Comparison of ENCODE assay signal across 11 cellular contexts in genomic region chr5:132877938-132878337, GRCh38. TPM values are rescaled to one million over a fixed set of nuclear protein-coding genes. Genes with fewer than 3 reads are reported as not detected.
DNase-seq lines count a peak whose midpoint lies in the region; ATAC-seq, FAIRE-seq and TF ChIP-seq lines count a peak whose summit lies in the region.
"Had no signal": no experiment of that assay in that cellular context is flagged by ENCODE, and none has a peak within 500 bp of the region (broad histone marks: within the 10 kb centered on the region; RNA-seq: fewer than 3 reads in every experiment).

No MANE protein-coding gene starts in this region.

- CTCF ChIA-PET in activated CD4-positive, alpha-beta memory T cell treated with anti-CD3 and anti-CD28 coated beads for 36 hours (lab: Charles Lee), result interaction anchor here (1.8 kb wide), 1 partner anchor 14 kb away, joined by 6 read pairs; no protein-coding TSS in a partner anchor

- no peaks in the 10 kb centered on the region for H3K27me3 ChIP-seq in heart left ventricle

- H3K27ac Mint-ChIP-seq in stimulated activated naive B cell treated with anti-CD40 and anti-IgM and Interleukin-4, amounts not matched to agents 10 μg/mL and 1 μg/mL and 100 μg/mL, for 72 hours, result peak overlapping the region; percentile 20
- no peak overlapping the region for H3K27ac Mint-ChIP-seq in activated CD4-positive, alpha-beta memory T cell treated with anti-CD3 and anti-CD28 coated beads for 36 hours
- H3K27ac Mint-ChIP-seq: nephron progenitor cell had no signal

- FAIRE-seq in RCC 7860 (lab: Jason Lieb, UNC), result no peak

- H3K27me3 Mint-ChIP-seq in stimulated activated naive B cell treated with anti-CD40 and anti-IgM and Interleukin-4, amounts not matched to agents 10 μg/mL and 1 μg/mL and 100 μg/mL, for 72 hours, result no peaks in the 10 kb centered on the region
- no peaks in the 10 kb centered on the region for H3K27me3 Mint-ChIP-seq in activated CD4-positive, alpha-beta memory T cell treated with anti-CD3 and anti-CD28 coated beads for 36 hours

- intact Hi-C loops in heart left ventricle (cut with DNase I), result no loop called here
- intact Hi-C loops in activated CD4-positive, alpha-beta memory T cell treated with anti-CD3 and anti-CD28 coated beads for 36 hours (cut with micrococcal nuclease), result no loop called here

- peaks cover 0 to 36% (median 14%) of the 10 kb centered on the region in 12 donors for H3K4me1 ChIP-seq in heart left ventricle

- H3K4me3 ChIP-seq in heart left ventricle, result no peak overlapping the region

- WGBS in heart left ventricle, 4 donors, result 42 to 46% (median 43%) methylated on average over 3 of the region's 3 CpGs

- no peaks in the 10 kb centered on the region for H3K9me3 Mint-ChIP-seq in stimulated activated naive B cell treated with anti-CD40 and anti-IgM and Interleukin-4, amounts not matched to agents 10 μg/mL and 1 μg/mL and 100 μg/mL, for 72 hours
- H3K9me3 Mint-ChIP-seq in activated CD4-positive, alpha-beta memory T cell treated with anti-CD3 and anti-CD28 coated beads for 36 hours, result no peaks in the 10 kb centered on the region
- H3K9me3 Mint-ChIP-seq: nephron progenitor cell had no signal

- no peaks in the 10 kb centered on the region for H3K9me3 ChIP-seq in heart left ventricle

- H3K36me3 ChIP-seq in heart left ventricle, result peaks cover 0 to 84% (median 71%) of the 10 kb centered on the region in 9 donors

- POLR2A ChIA-PET in activated CD4-positive, alpha-beta memory T cell treated with anti-CD3 and anti-CD28 coated beads for 36 hours (lab: Charles Lee), result interaction anchor here (1.8 kb wide), 1 partner anchor 11 kb away, joined by 4 read pairs; no protein-coding TSS in a partner anchor

- no peak for TF ChIP-seq CTCF in heart left ventricle (IDR thresholded peaks at IDR 0.05)

- H3K36me3 Mint-ChIP-seq in stimulated activated naive B cell treated with anti-CD40 and anti-IgM and Interleukin-4, amounts not matched to agents 10 μg/mL and 1 μg/mL and 100 μg/mL, for 72 hours, result peaks cover 18 to 35% of the 10 kb centered on the region in 2 donors
- H3K36me3 Mint-ChIP-seq in activated CD4-positive, alpha-beta memory T cell treated with anti-CD3 and anti-CD28 coated beads for 36 hours, result peaks cover 19% of the 10 kb centered on the region

- peak overlapping the region in 9 of 12 donors; percentile 3 to 63 (median 26) for H3K27ac ChIP-seq in heart left ventricle

- peak; percentile 85 to 92 (median 88) for ATAC-seq in heart left ventricle
- ATAC-seq in stimulated activated naive B cell treated with anti-CD40 and anti-IgM and Interleukin-4, amounts not matched to agents 10 μg/mL and 1 μg/mL and 100 μg/mL, for 72 hours (replicated peaks), result no peak

- H3K4me3 Mint-ChIP-seq in stimulated activated naive B cell treated with anti-CD40 and anti-IgM and Interleukin-4, amounts not matched to agents 10 μg/mL and 1 μg/mL and 100 μg/mL, for 72 hours, result no peak overlapping the region
- H3K4me3 Mint-ChIP-seq in activated CD4-positive, alpha-beta memory T cell treated with anti-CD3 and anti-CD28 coated beads for 36 hours, result no peak overlapping the region
- H3K4me3 Mint-ChIP-seq: nephron progenitor cell had no signal

- DNase-seq in NCI-H1417 (lab: John Stamatoyannopoulos, UW) (peak in 2 of 3 experiments; percentile 5 to 78), NCI-H1417 treated with DMSO at 0.1 percent for 48 hours (lab: John Stamatoyannopoulos, UW) (no peak), RCC 7860 (ENCODE audit: low spot score) (peak; percentile 74), heart left ventricle (peak in 4 of 5 donors; percentile 55 to 68 (median 60)), OCI-M1 (lab: John Stamatoyannopoulos, UW) (no peak), GF-D8 (lab: John Stamatoyannopoulos, UW) (no peak)
- no peak for DNase-seq in stimulated activated naive B cell treated with anti-CD40 and anti-IgM and Interleukin-4, amounts not matched to agents 10 μg/mL and 1 μg/mL and 100 μg/mL, for 72 hours
- DNase-seq in activated CD4-positive, alpha-beta memory T cell treated with anti-CD3 and anti-CD28 coated beads for 36 hours, result no peak
- DNase-seq: 8988T; activated CD4-positive, alpha-beta T cell treated with anti-CD3 and anti-CD28 coated beads for 48 hours; nephron progenitor cell had no signal

- no peak for TF ChIP-seq POLR2A in heart left ventricle (IDR thresholded peaks at IDR 0.05)

- peaks cover 0 to 2% of the 10 kb centered on the region in 2 donors for H3K4me1 Mint-ChIP-seq in stimulated activated naive B cell treated with anti-CD40 and anti-IgM and Interleukin-4, amounts not matched to agents 10 μg/mL and 1 μg/mL and 100 μg/mL, for 72 hours
- H3K4me1 Mint-ChIP-seq in activated CD4-positive, alpha-beta memory T cell treated with anti-CD3 and anti-CD28 coated beads for 36 hours (ENCODE audit: low read depth), result no peaks in the 10 kb centered on the region
- H3K4me1 Mint-ChIP-seq: nephron progenitor cell had no signal

RNA-seq across cellular contexts. Expression of gene LEAP2, which starts 4.5 kb away (rescaled TPM):
- total RNA-seq in heart left ventricle, result 1 to 10 TPM in 4 of 9 donors, under 1 TPM in 5; 0.16 to 1.9 (median 0.91) TPM
- polyA plus RNA-seq in heart left ventricle, result 1 to 10 TPM in 1 of 2 donors, under 1 TPM in 1; 0.37 to 2.0 TPM
- total RNA-seq in activated CD4-positive, alpha-beta memory T cell treated with anti-CD3 and anti-CD28 coated beads for 36 hours, result 1 to 10 TPM; 1.7 to 3.2 TPM

RNA-seq across cellular contexts. Expression of gene UQCRQ, which starts 11.5 kb away (rescaled TPM):
- total RNA-seq in heart left ventricle, result 1,000 to 10,000 TPM in 6 of 9 donors, 100 to 1,000 TPM in 3; 539 to 2,034 (median 1,454) TPM
- 1,000 to 10,000 TPM in 1 of 2 donors, 100 to 1,000 TPM in 1; 656 to 2,165 TPM for polyA plus RNA-seq in heart left ventricle
- total RNA-seq in activated CD4-positive, alpha-beta memory T cell treated with anti-CD3 and anti-CD28 coated beads for 36 hours, result 100 to 1,000 TPM; 540 to 565 TPM

RNA-seq across cellular contexts. Expression of gene GDF9, which starts 11.7 kb away (rescaled TPM):
- under 1 TPM in 8 of 9 donors, not detected in 1; 0.25 to 1.00 (median 0.51) TPM for total RNA-seq in heart left ventricle
- polyA plus RNA-seq in heart left ventricle, result under 1 TPM; 0.10 to 0.27 TPM
- total RNA-seq in activated CD4-positive, alpha-beta memory T cell treated with anti-CD3 and anti-CD28 coated beads for 36 hours, result under 1 TPM; 0.43 to 0.73 TPM

RNA-seq across cellular contexts. Expression of gene SHROOM1, which starts 47.5 kb away (rescaled TPM):
- 1 to 10 TPM; 2.9 to 6.8 (median 4.7) TPM for total RNA-seq in heart left ventricle
- polyA plus RNA-seq in heart left ventricle, result 1 to 10 TPM; 2.0 to 4.8 TPM
- 1 to 10 TPM; 1.2 to 1.6 TPM for total RNA-seq in activated CD4-positive, alpha-beta memory T cell treated with anti-CD3 and anti-CD28 coated beads for 36 hours

Comparison
In these comparisons a context has a peak if more than half of its experiments do, and no peak if none do; other contexts are left out.
1. DNase-seq: peak in NCI-H1417 (2 of 3), RCC 7860 (single experiment) and heart left ventricle (4 of 5); none in NCI-H1417 treated with DMSO at 0.1 percent for 48 hours (single experiment), stimulated activated naive B cell treated with anti-CD40 and anti-IgM and Interleukin-4, amounts not matched to agents 10 μg/mL and 1 μg/mL and 100 μg/mL, for 72 hours (single experiment), OCI-M1 (single experiment), activated CD4-positive, alpha-beta memory T cell treated with anti-CD3 and anti-CD28 coated beads for 36 hours (single experiment) and GF-D8 (single experiment).
2. ATAC-seq: peak in heart left ventricle (4 of 4); none in stimulated activated naive B cell treated with anti-CD40 and anti-IgM and Interleukin-4, amounts not matched to agents 10 μg/mL and 1 μg/mL and 100 μg/mL, for 72 hours (0 of 2).